1 cellular context compared by ENCODE assay signal in genomic region chr5:79514391-79515105, GRCh38.
TF ChIP-seq lines count a peak whose summit lies in the region.

No MANE protein-coding gene starts in this region.

TF ChIP-seq in HepG2, 621 proteins besides CTCF, POLR2A, EP300 and RAD21 (continued from another document and continues in another):
- TF ChIP-seq ZNF317 (CRISPR knock-in tag; IDR thresholded peaks at IDR 0.05) (0 out of 2 replicates have a peak, but pooled peaks have one; percentile 34), ZNF34 (CRISPR knock-in tag; IDR thresholded peaks at IDR 0.05; ENCODE audit: borderline replicate concordance) (peak; percentile 88; the same call in 1 of the 2 replicates), KLF11 (CRISPR knock-in tag; IDR thresholded peaks at IDR 0.05) (peak; percentile 84; the same call in 1 of the 2 replicates), FIP1L1 (IDR thresholded peaks at IDR 0.05; ENCODE audit: borderline replicate concordance, insufficient read depth, low read depth, low read length) (no peak), BRF2 (CRISPR knock-in tag; IDR thresholded peaks at IDR 0.05) (no peak), ZNF33A (CRISPR knock-in tag; IDR thresholded peaks at IDR 0.05; ENCODE audit: borderline replicate concordance) (no peak), TBL1XR1 (IDR thresholded peaks at IDR 0.05; ENCODE audit: borderline replicate concordance, low read length, partially characterized antibody) (no peak), MYC (CRISPR knock-in tag; IDR thresholded peaks at IDR 0.05; ENCODE audit: borderline replicate concordance) (peak; percentile 73; the same call in 1 of the 2 replicates), NFAT5 (CRISPR knock-in tag; IDR thresholded peaks at IDR 0.05) (no peak), SALL2 (CRISPR knock-in tag; IDR thresholded peaks at IDR 0.05) (no peak), PCBP2 (optimal IDR thresholded peaks at IDR 0.05; ENCODE audit: low read depth, low read length, poor library complexity, severe bottlenecking) (no peak), ZNF354B (CRISPR knock-in tag; IDR thresholded peaks at IDR 0.05) (no peak), HOXA7 (CRISPR knock-in tag; IDR thresholded peaks at IDR 0.05) (peak; percentile 81; the same call in 1 of the 2 replicates), XBP1 (CRISPR knock-in tag; IDR thresholded peaks at IDR 0.05) (no peak), RXRA (CRISPR knock-in tag; IDR thresholded peaks at IDR 0.05) (peak; percentile 74), DMAP1 (CRISPR knock-in tag; IDR thresholded peaks at IDR 0.05) (peak; percentile 80; the same call in 1 of the 2 replicates), TAF1 (CRISPR knock-in tag; IDR thresholded peaks at IDR 0.05) (peak; percentile 97), ZNF510 (CRISPR knock-in tag; IDR thresholded peaks at IDR 0.05; ENCODE audit: low read depth) (0 out of 2 replicates have a peak, but pooled peaks have one; percentile 60), JUNB (CRISPR knock-in tag; IDR thresholded peaks at IDR 0.05; ENCODE audit: borderline replicate concordance) (peak; percentile 58; the same call in 1 of the 2 replicates), ZNF772 (CRISPR knock-in tag; IDR thresholded peaks at IDR 0.05) (peak; percentile 79; the same call in 1 of the 2 replicates), ZNF253 (CRISPR knock-in tag; IDR thresholded peaks at IDR 0.05; ENCODE audit: borderline replicate concordance) (no peak), RBAK (CRISPR knock-in tag; IDR thresholded peaks at IDR 0.05) (0 out of 2 replicates have a peak, but pooled peaks have one; percentile 36), GATAD1 (CRISPR knock-in tag; IDR thresholded peaks at IDR 0.05) (peak; percentile 76), NFYC (CRISPR knock-in tag; IDR thresholded peaks at IDR 0.05) (peak; percentile 12; the same call in 1 of the 2 replicates), SOX13 (IDR thresholded peaks at IDR 0.05) (no peak), SOX13 (CRISPR knock-in tag; conservative IDR thresholded peaks at IDR 0.05 in 1 of 2, IDR thresholded peaks at IDR 0.05 in 1 of 2) (peak in 1 of 2 experiments; percentile 29; a peak in 1 of 4 replicates), ATM (IDR thresholded peaks at IDR 0.05; ENCODE audit: borderline replicate concordance) (no peak), THRA (CRISPR knock-in tag; IDR thresholded peaks at IDR 0.05; ENCODE audit: borderline replicate concordance) (peak; percentile 15; the same call in 1 of the 2 replicates), RNF2 (conservative IDR thresholded peaks at IDR 0.05; ENCODE audit: low read depth) (no peak), RORA (CRISPR knock-in tag; IDR thresholded peaks at IDR 0.05) (no peak), HOXA3 (CRISPR knock-in tag; IDR thresholded peaks at IDR 0.05) (peak; percentile 100), DMTF1 (CRISPR knock-in tag; IDR thresholded peaks at IDR 0.05) (no peak), GMEB1 (CRISPR knock-in tag; IDR thresholded peaks at IDR 0.05; ENCODE audit: borderline replicate concordance) (peak; percentile 94), JUN (CRISPR knock-in tag; IDR thresholded peaks at IDR 0.05) (peak; percentile 71; the same call in 1 of the 2 replicates), ZNF326 (CRISPR knock-in tag; IDR thresholded peaks at IDR 0.05; ENCODE audit: borderline replicate concordance) (no peak), ZNF839 (CRISPR knock-in tag; IDR thresholded peaks at IDR 0.05; ENCODE audit: borderline replicate concordance) (no peak), ZBTB8A (CRISPR knock-in tag; IDR thresholded peaks at IDR 0.05; ENCODE audit: borderline replicate concordance, low read depth) (peak; percentile 16; the same call in 1 of the 2 replicates), ZNF703 (CRISPR knock-in tag; IDR thresholded peaks at IDR 0.05; ENCODE audit: borderline replicate concordance) (no peak), MLX (CRISPR knock-in tag; IDR thresholded peaks at IDR 0.05) (peak; percentile 52; the same call in 1 of the 2 replicates), ZNF350 (CRISPR knock-in tag; IDR thresholded peaks at IDR 0.05; ENCODE audit: borderline replicate concordance, low read depth) (peak; percentile 81), TIGD3 (CRISPR knock-in tag; IDR thresholded peaks at IDR 0.05; ENCODE audit: borderline replicate concordance) (0 out of 2 replicates have a peak, but pooled peaks have one; percentile 48), LBX2 (CRISPR knock-in tag; IDR thresholded peaks at IDR 0.05; ENCODE audit: borderline replicate concordance) (0 out of 2 replicates have a peak, but pooled peaks have one; percentile 51), RBM22 (optimal IDR thresholded peaks at IDR 0.05; ENCODE audit: low read length) (no peak), ZNF530 (CRISPR knock-in tag; IDR thresholded peaks at IDR 0.05; ENCODE audit: low read depth) (no peak; the same call in 1 of the 2 replicates)
